In the genomic region with DNA sequence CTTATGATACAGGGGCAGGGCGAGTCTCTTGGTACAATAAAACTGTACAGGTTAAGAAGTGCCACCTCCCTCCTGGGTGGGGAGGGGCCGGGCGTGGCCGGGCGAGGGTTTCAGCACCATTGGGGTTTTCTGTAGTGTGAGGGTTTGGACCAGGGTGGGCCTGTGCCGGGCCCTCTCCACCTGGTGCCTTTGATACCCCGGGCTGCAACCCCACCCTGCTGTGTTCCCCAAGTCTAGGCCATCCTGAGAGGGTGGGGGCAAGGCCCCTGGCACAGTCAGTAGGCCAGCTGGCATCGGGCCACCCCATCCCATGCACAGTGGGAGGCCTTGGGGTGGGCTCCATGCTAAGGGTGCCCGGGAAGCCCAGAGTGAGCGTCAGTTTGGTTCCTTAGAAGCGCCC, we compare ENCODE assay signal across 6 cellular contexts.
DNase-seq lines count a peak whose midpoint lies in the region; ATAC-seq and TF ChIP-seq lines count a peak whose summit lies in the region.
"Not testable (repeated sequence)": the region's sequence is repeated elsewhere in the genome, so short reads cannot be mapped to it uniquely, and the experiment has no call there.

No MANE protein-coding gene starts in this region.

- 73 to 83% (median 76%) methylated on average over 5 to 10 of the region's 11 CpGs for WGBS in spleen, 5 donors
- 81 to 82% methylated on average over 9 to 11 of the region's 11 CpGs for WGBS in aorta, 2 donors

- peak; percentile 29 for DNase-seq in RWPE2 (ENCODE audit: low spot score)
- peak; percentile 55 for DNase-seq in right atrium auricular region (ENCODE audit: low spot score)
- peak; percentile 18 for DNase-seq in lower lobe of right lung
- peak; percentile 80 for DNase-seq in posterior vena cava (ENCODE audit: low spot score)
- peak; percentile 36 for DNase-seq in spleen
- peak in 1 of 2 donors; percentile 74 for DNase-seq in aorta

- TF ChIP-seq CTCF in RWPE2 (IDR thresholded peaks at IDR 0.05; ENCODE audit: poor library complexity, severe bottlenecking); right atrium auricular region (IDR thresholded peaks at IDR 0.05); lower lobe of right lung (IDR thresholded peaks at IDR 0.05); spleen (IDR thresholded peaks at IDR 0.05 in 8 of 11, conservative IDR thresholded peaks at IDR 0.05 in 3 of 11): not testable (repeated sequence)

- not testable (repeated sequence) for H3K27ac ChIP-seq in RWPE2 (ENCODE audit: poor library complexity, severe bottlenecking); right atrium auricular region; lower lobe of right lung; spleen; aorta (ENCODE audit: low read depth in 1 of 2, low read length in 2 of 2)

- H3K4me1 ChIP-seq in RWPE2 (ENCODE audit: insufficient read depth, poor library complexity, severe bottlenecking); right atrium auricular region; lower lobe of right lung; spleen; aorta (ENCODE audit: control insufficient read depth in 1 of 2, insufficient read depth in 2 of 2, low read length in 2 of 2): not testable (repeated sequence)

- not testable (repeated sequence) for H3K4me3 ChIP-seq in RWPE2 (ENCODE audit: severe bottlenecking); right atrium auricular region; lower lobe of right lung; spleen; aorta (ENCODE audit: low read length in 2 of 2)

- not testable (repeated sequence) for H3K27me3 ChIP-seq in RWPE2 (ENCODE audit: insufficient read depth, poor library complexity, severe bottlenecking); right atrium auricular region; lower lobe of right lung (ENCODE audit: low read depth); spleen (replicated peaks in 1 of 7); aorta (ENCODE audit: control insufficient read depth in 1 of 2, insufficient read depth in 2 of 2, low read length in 1 of 2)

- H3K36me3 ChIP-seq in RWPE2 (ENCODE audit: low read depth); right atrium auricular region; lower lobe of right lung; spleen; aorta (ENCODE audit: control insufficient read depth in 1 of 2, insufficient read depth in 2 of 2, low read length in 1 of 2): not testable (repeated sequence)

- H3K9me3 ChIP-seq in RWPE2 (ENCODE audit: severe bottlenecking); right atrium auricular region; lower lobe of right lung; aorta (ENCODE audit: control insufficient read depth, low read length): not testable (repeated sequence)
- H3K9me3 ChIP-seq in spleen, result peaks cover 0 to 69% (median 40%) of the 10 kb centered on the region in 8 donors

- TF ChIP-seq POLR2A in spleen (IDR thresholded peaks at IDR 0.05), result not testable (repeated sequence)

- intact Hi-C loops in lower lobe of right lung (cut with DNase I); posterior vena cava (cut with DNase I); spleen (cut with DNase I; ENCODE audit: low total_unique reads); aorta (cut with DNase I): not testable (repeated sequence)

- ATAC-seq in RWPE2 (ENCODE audit: low read depth); lower lobe of right lung: not testable (repeated sequence)
- ATAC-seq in aorta (ENCODE audit: low FRiP score), result peak; percentile 31
